10 cellular contexts compared by ENCODE assay signal in genomic region chr2:120224735-120225548, GRCh38. TPM values are rescaled to one million over a fixed set of nuclear protein-coding genes. Genes with fewer than 3 reads are reported as not detected.
DNase-seq lines count a peak whose midpoint lies in the region.
"Had no signal": no experiment of that assay in that cellular context is flagged by ENCODE, and none has a peak within 500 bp of the region (broad histone marks: within the 10 kb centered on the region; RNA-seq: fewer than 3 reads in every experiment).

No MANE protein-coding gene starts in this region.

- intact Hi-C loops in posterior vena cava (cut with DNase I): no loop called here

- no peak for DNase-seq in activated CD4-positive, alpha-beta T cell treated with anti-CD3 and anti-CD28 coated beads, Interleukin-2, amount 10 ng/mL, durations not matched to agents 7 days and 5 days
- no peak for DNase-seq in activated CD4-positive, alpha-beta T cell treated with anti-CD3 and anti-CD28 coated beads, Interleukin-2, amount 50 U/mL, for 48 hours
- DNase-seq in NCI-H2081 treated with DMSO at 0.1 percent for 48 hours (lab: John Stamatoyannopoulos, UW) (peak; percentile 29), posterior vena cava (ENCODE audit: low spot score) (peak; percentile 29), EL (no peak), NCI-H1048 (lab: John Stamatoyannopoulos, UW) (no peak), Ammon's horn (ENCODE audit: low spot score) (no peak)
- DNase-seq: NCI-H1694, SK-N-SH had no signal

- CTCF ChIA-PET in activated CD4-positive, alpha-beta T cell treated with anti-CD3 and anti-CD28 coated beads, Interleukin-2, amount 10 ng/mL, durations not matched to agents 7 days and 5 days (lab: Charles Lee): interaction anchor here (0.5 to 1.1 kb wide), 4 partner anchors 15 to 555 kb away, joined by 3 to 4 read pairs (median 3); no protein-coding TSS in a partner anchor

- H3K4me3 Mint-ChIP-seq in activated CD4-positive, alpha-beta T cell treated with anti-CD3 and anti-CD28 coated beads, Interleukin-2, amount 10 ng/mL, durations not matched to agents 7 days and 5 days: peak overlapping the region; percentile 76
- peak overlapping the region; percentile 81 for H3K4me3 Mint-ChIP-seq in activated naive CD8-positive, alpha-beta T cell

- peaks cover 82% of the 10 kb centered on the region for H3K4me1 Mint-ChIP-seq in activated CD4-positive, alpha-beta T cell treated with anti-CD3 and anti-CD28 coated beads, Interleukin-2, amount 10 ng/mL, durations not matched to agents 7 days and 5 days
- H3K4me1 Mint-ChIP-seq in activated naive CD8-positive, alpha-beta T cell (ENCODE audit: low read depth): peaks cover 74% of the 10 kb centered on the region

- POLR2A ChIA-PET in activated CD4-positive, alpha-beta T cell treated with anti-CD3 and anti-CD28 coated beads, Interleukin-2, amount 10 ng/mL, durations not matched to agents 7 days and 5 days (lab: Charles Lee): interaction anchor here (1.0 kb wide), 1 partner anchor 92 kb away, joined by 3 read pairs; no protein-coding TSS in a partner anchor

- no peaks in the 10 kb centered on the region for H3K27me3 Mint-ChIP-seq in activated CD4-positive, alpha-beta T cell treated with anti-CD3 and anti-CD28 coated beads, Interleukin-2, amount 10 ng/mL, durations not matched to agents 7 days and 5 days
- no peaks in the 10 kb centered on the region for H3K27me3 Mint-ChIP-seq in activated naive CD8-positive, alpha-beta T cell

- peak overlapping the region; percentile 91 for H3K27ac Mint-ChIP-seq in activated CD4-positive, alpha-beta T cell treated with anti-CD3 and anti-CD28 coated beads, Interleukin-2, amount 10 ng/mL, durations not matched to agents 7 days and 5 days
- peak overlapping the region; percentile 58 for H3K27ac Mint-ChIP-seq in activated naive CD8-positive, alpha-beta T cell

- peaks cover 73% of the 10 kb centered on the region for H3K36me3 Mint-ChIP-seq in activated CD4-positive, alpha-beta T cell treated with anti-CD3 and anti-CD28 coated beads, Interleukin-2, amount 10 ng/mL, durations not matched to agents 7 days and 5 days (ENCODE audit: low read depth)
- H3K36me3 Mint-ChIP-seq in activated naive CD8-positive, alpha-beta T cell: peaks cover 18% of the 10 kb centered on the region

- H3K9me3 Mint-ChIP-seq in activated CD4-positive, alpha-beta T cell treated with anti-CD3 and anti-CD28 coated beads, Interleukin-2, amount 10 ng/mL, durations not matched to agents 7 days and 5 days: no peaks in the 10 kb centered on the region
- H3K9me3 Mint-ChIP-seq in activated naive CD8-positive, alpha-beta T cell (ENCODE audit: low read depth): no peaks in the 10 kb centered on the region

RNA-seq across cellular contexts. Expression of gene TMEM185B, which starts 1.7 kb away (rescaled TPM):
- total RNA-seq in activated CD4-positive, alpha-beta T cell treated with anti-CD3 and anti-CD28 coated beads, Interleukin-2, amount 10 ng/mL, durations not matched to agents 7 days and 5 days: 10 to 100 TPM; 20.8 to 21.3 TPM
- 10 to 100 TPM; 16.0 to 22.7 TPM for total RNA-seq in posterior vena cava

RNA-seq across cellular contexts. Expression of gene RALB, which starts 27.7 kb away (rescaled TPM):
- total RNA-seq in activated CD4-positive, alpha-beta T cell treated with anti-CD3 and anti-CD28 coated beads, Interleukin-2, amount 10 ng/mL, durations not matched to agents 7 days and 5 days: 10 to 100 TPM; 44.3 to 46.8 TPM
- total RNA-seq in posterior vena cava: 10 to 100 TPM; 42.5 to 55.0 TPM

Comparison
In these comparisons a context has a peak if more than half of its experiments do, and no peak if none do; other contexts are left out.
1. DNase-seq: peak in NCI-H2081 treated with DMSO at 0.1 percent for 48 hours (single experiment) and posterior vena cava (single experiment); none in activated CD4-positive, alpha-beta T cell treated with anti-CD3 and anti-CD28 coated beads, Interleukin-2, amount 10 ng/mL, durations not matched to agents 7 days and 5 days (single experiment), activated CD4-positive, alpha-beta T cell treated with anti-CD3 and anti-CD28 coated beads, Interleukin-2, amount 50 U/mL, for 48 hours (0 of 2), EL (single experiment), NCI-H1048 (single experiment) and Ammon's horn (single experiment).